In genomic region chr15:48897144-48897814, GRCh38 we compare ENCODE assay signal across 9 cellular contexts. TPM values are rescaled to one million over a fixed set of nuclear protein-coding genes. Genes with fewer than 3 reads are reported as not detected.
DNase-seq lines count a peak whose midpoint lies in the region; ATAC-seq and TF ChIP-seq lines count a peak whose summit lies in the region.
"Had no signal": no experiment of that assay in that cellular context is flagged by ENCODE, and none has a peak within 500 bp of the region (broad histone marks: within the 10 kb centered on the region; RNA-seq: fewer than 3 reads in every experiment).

No MANE protein-coding gene starts in this region.

- no peak overlapping the region for H3K27ac Mint-ChIP-seq in activated T-cell treated with anti-CD3 and anti-CD28 coated beads, Interleukin-2, amount 50 U/mL, for 72 hours
- H3K27ac Mint-ChIP-seq: dendritic cell treated with granulocyte-macrophage colony-stimulating factor and Interleukin-4, amounts not matched to agents 40 ng/mL and 50 ng/mL, for 4 days had no signal

- H3K4me1 Mint-ChIP-seq in activated T-cell treated with anti-CD3 and anti-CD28 coated beads, Interleukin-2, amount 50 U/mL, for 72 hours (ENCODE audit: low read depth): peaks cover 9% of the 10 kb centered on the region

- no peaks in the 10 kb centered on the region for H4K20me1 ChIP-seq in hepatocyte (ENCODE audit: insufficient read depth, poor library complexity, severe bottlenecking)

- ATAC-seq in activated T-cell treated with anti-CD3 and anti-CD28 coated beads, Interleukin-2, amount 50 U/mL, for 72 hours (replicated peaks in 1 of 2): no peak
- no peak for ATAC-seq in HG03354 (IDR thresholded peaks at IDR 0.05; ENCODE audit: poor library complexity, severe bottlenecking, unreplicated experiment)

- H3K9me2 ChIP-seq in hepatocyte (replicated peaks; ENCODE audit: insufficient read depth): no peaks in the 10 kb centered on the region

- POLR2A ChIA-PET in HEK293 (lab: Yijun Ruan, JAX): no interaction called here

- H3K4me3 ChIP-seq in HEK293 (ENCODE audit: low read depth, low read length) (no peak overlapping the region), astrocyte of the cerebellum (ENCODE audit: low read depth, low read length) (peak overlapping the region; percentile 1), hepatocyte (no peak overlapping the region)

- H3K27me3 ChIP-seq in hepatocyte: no peaks in the 10 kb centered on the region

- CTCF ChIA-PET in HEK293 (lab: Yijun Ruan, JAX): interaction anchor here (1.0 to 1.1 kb wide), 2 partner anchors 78 to 525 kb away, joined by 3 to 4 read pairs; no protein-coding TSS in a partner anchor

- peak overlapping the region; percentile 34; the same call in 1 of the 2 replicates for H3K27ac ChIP-seq in HEK293 (ENCODE audit: extremely low read depth, low read depth, low read length)
- H3K27ac ChIP-seq in hepatocyte: peak overlapping the region; percentile 92

- H3K4me2 ChIP-seq in hepatocyte: peak overlapping the region; percentile 68

- no peak for TF ChIP-seq CTCF in HEK293 (tag by site-specific recombination; IDR thresholded peaks at IDR 0.05)
- peak; percentile 8 for TF ChIP-seq CTCF in astrocyte of the cerebellum (IDR thresholded peaks at IDR 0.05; ENCODE audit: low read depth, low read length, missing control alignments)
- no peak for TF ChIP-seq CTCF in hepatocyte (IDR thresholded peaks at IDR 0.05; ENCODE audit: poor library complexity)

- H3K36me3 ChIP-seq in HEK293 (ENCODE audit: control insufficient read depth in 2 of 2, insufficient read depth in 1 of 2, low read length in 2 of 2): no peaks in the 10 kb centered on the region
- no peaks in the 10 kb centered on the region for H3K36me3 ChIP-seq in hepatocyte (replicated peaks; ENCODE audit: insufficient read depth, low read depth)

- H3K4me3 Mint-ChIP-seq in activated T-cell treated with anti-CD3 and anti-CD28 coated beads, Interleukin-2, amount 50 U/mL, for 72 hours: no peak overlapping the region
- H3K4me3 Mint-ChIP-seq: dendritic cell treated with granulocyte-macrophage colony-stimulating factor and Interleukin-4, amounts not matched to agents 40 ng/mL and 50 ng/mL, for 4 days had no signal

- peaks cover 43% of the 10 kb centered on the region for H3K27me3 Mint-ChIP-seq in activated T-cell treated with anti-CD3 and anti-CD28 coated beads, Interleukin-2, amount 50 U/mL, for 72 hours (ENCODE audit: low read depth)

- peaks cover 8% of the 10 kb centered on the region for H3K4me1 ChIP-seq in HEK293 (ENCODE audit: control insufficient read depth, insufficient read depth, low read length)
- H3K4me1 ChIP-seq in hepatocyte (ENCODE audit: insufficient read depth): peaks cover 16% of the 10 kb centered on the region

- no peaks in the 10 kb centered on the region for H3K79me2 ChIP-seq in hepatocyte

- peak; percentile 57 for DNase-seq in astrocyte of the cerebellum (ENCODE audit: low read depth)
- peak; percentile 47 for DNase-seq in hepatocyte (ENCODE audit: low spot score)
- peak; percentile 34 for DNase-seq in stromal cell of bone marrow (ENCODE audit: low read depth)
- no peak for DNase-seq in SW 1271 (lab: John Stamatoyannopoulos, UW)
- DNase-seq in activated T-cell treated with anti-CD3 and anti-CD28 coated beads, Interleukin-2, amount 50 U/mL, for 72 hours: no peak
- DNase-seq in NCI-H1417 treated with DMSO at 0.1 percent for 48 hours (lab: John Stamatoyannopoulos, UW): no peak

- H3K9me3 Mint-ChIP-seq in activated T-cell treated with anti-CD3 and anti-CD28 coated beads, Interleukin-2, amount 50 U/mL, for 72 hours: no peaks in the 10 kb centered on the region
- H3K9me3 Mint-ChIP-seq: dendritic cell treated with granulocyte-macrophage colony-stimulating factor and Interleukin-4, amounts not matched to agents 40 ng/mL and 50 ng/mL, for 4 days had no signal

- peak overlapping the region; percentile 60 for H2AFZ ChIP-seq in hepatocyte

- H3K9me3 ChIP-seq in HEK293 (ENCODE audit: control insufficient read depth, insufficient read depth, low read depth, low read length) (no peaks in the 10 kb centered on the region), hepatocyte (ENCODE audit: low read depth) (no peaks in the 10 kb centered on the region)

- 27% methylated on average over 8 of the region's 8 CpGs for WGBS in hepatocyte (ENCODE audit: low lambda C conversion rate, missing lambda C conversion rate)

- in situ Hi-C loops in astrocyte of the cerebellum (cut with HindIII; ENCODE audit: low sequenced_read_pairs): no loop called here

- no peaks in the 10 kb centered on the region for H3K36me3 Mint-ChIP-seq in activated T-cell treated with anti-CD3 and anti-CD28 coated beads, Interleukin-2, amount 50 U/mL, for 72 hours (ENCODE audit: insufficient read depth in 2 of 2)

TF ChIP-seq in HEK293, 187 proteins besides CTCF, POLR2A, EP300 and RAD21 (continues in another document):
- TF ChIP-seq ZBTB20 (tag by site-specific recombination; IDR thresholded peaks at IDR 0.05) (peak; percentile 22; the same call in 1 of the 2 replicates), IKZF3 (tag by site-specific recombination; IDR thresholded peaks at IDR 0.05) (no peak), ZNF335 (tag by site-specific recombination; conservative IDR thresholded peaks at IDR 0.05) (peak; percentile 69), SP7 (tag by site-specific recombination; IDR thresholded peaks at IDR 0.05) (peak; percentile 34), WT1 (tag by site-specific recombination; IDR thresholded peaks at IDR 0.05) (no peak), HOXC10 (CRISPR knock-in tag; IDR thresholded peaks at IDR 0.05) (no peak), TCF7L2 (IDR thresholded peaks at IDR 0.05; ENCODE audit: borderline replicate concordance, low read depth, low read length) (0 out of 2 replicates have a peak, but pooled peaks have one; percentile 18), ZNF629 (tag by site-specific recombination; IDR thresholded peaks at IDR 0.05) (0 out of 2 replicates have a peak, but pooled peaks have one; percentile 28), ZNF18 (tag by site-specific recombination; IDR thresholded peaks at IDR 0.05) (no peak), ZNF398 (tag by site-specific recombination; IDR thresholded peaks at IDR 0.05) (peak; percentile 87), MZF1 (tag by site-specific recombination; IDR thresholded peaks at IDR 0.05; ENCODE audit: borderline replicate concordance) (peak; percentile 99), ZBTB21 (tag by site-specific recombination; IDR thresholded peaks at IDR 0.05) (no peak; the same call in 1 of the 2 replicates), PRDM10 (tag by site-specific recombination; IDR thresholded peaks at IDR 0.05) (peak; percentile 57)

RNA-seq across cellular contexts. Expression of gene EID1, which starts 19.3 kb away (rescaled TPM):
- total RNA-seq in hepatocyte: 198 and 218 TPM in 2 replicates
- polyA plus RNA-seq in hepatocyte: 228 and 242 TPM in 2 replicates
- 10 to 100 TPM; 86.9 to 93.6 TPM for total RNA-seq in activated T-cell treated with anti-CD3 and anti-CD28 coated beads, Interleukin-2, amount 50 U/mL, for 72 hours

Comparison
In these comparisons a context has a peak if more than half of its experiments do, and no peak if none do; other contexts are left out.
1. DNase-seq: peak in astrocyte of the cerebellum (single experiment), hepatocyte (single experiment) and stromal cell of bone marrow (single experiment); none in SW 1271 (0 of 2), activated T-cell treated with anti-CD3 and anti-CD28 coated beads, Interleukin-2, amount 50 U/mL, for 72 hours (0 of 2) and NCI-H1417 treated with DMSO at 0.1 percent for 48 hours (single experiment).